In the genomic region with DNA sequence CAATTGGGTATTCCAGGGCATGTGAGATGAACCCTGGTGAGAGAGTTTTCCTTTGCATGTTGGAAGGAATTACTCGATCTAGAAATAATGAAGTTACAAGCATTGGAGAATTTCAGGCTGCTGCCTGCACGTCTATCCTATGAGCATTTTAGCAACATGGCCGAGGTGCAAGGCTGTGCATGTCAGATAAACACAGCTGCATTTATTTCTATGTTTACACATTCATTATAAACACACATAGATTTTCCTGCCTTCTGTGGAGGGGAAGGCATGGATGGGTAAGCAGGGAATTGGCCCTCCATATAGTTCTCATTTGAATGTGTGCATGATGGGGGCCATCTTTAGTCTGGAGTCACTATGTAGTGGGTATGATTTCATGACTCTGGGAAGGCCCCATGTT, we compare ENCODE assay signal across 18 cellular contexts.
"Had no signal": no experiment of that assay in that cellular context is flagged by ENCODE, and none has a peak within 500 bp of the region (broad histone marks: within the 10 kb centered on the region; RNA-seq: fewer than 3 reads in every experiment).

No MANE protein-coding gene starts in this region.

- DNase-seq: cortex of kidney; dorsolateral prefrontal cortex; effector CD8-positive, alpha-beta T cell; gastrocnemius medialis; islet precursor cell; mammary epithelial cell; mucosa of descending colon; natural killer cell; ovary; small intestine; stimulated activated CD4-positive, alpha-beta T cell treated with anti-CD3 and anti-CD28 coated beads, Interleukin-12 subunit alpha, Interleukin-12 subunit beta, amount 100 ng/mL, for 4 hours; stimulated activated naive CD4-positive, alpha-beta T cell; stomach; substantia nigra; transverse colon had no signal

- H3K4me3 Mint-ChIP-seq: natural killer cell, neural crest cell had no signal

- H3K36me3 Mint-ChIP-seq: natural killer cell had no signal

- H3K27ac Mint-ChIP-seq: natural killer cell had no signal

- ATAC-seq: esophagus mucosa, gastrocnemius medialis, left lobe of liver, mucosa of descending colon, natural killer cell had no signal

- H3K9me3 Mint-ChIP-seq: natural killer cell, neural crest cell had no signal
